Comparison of ENCODE assay signal across 1 cellular context in the genomic region with DNA sequence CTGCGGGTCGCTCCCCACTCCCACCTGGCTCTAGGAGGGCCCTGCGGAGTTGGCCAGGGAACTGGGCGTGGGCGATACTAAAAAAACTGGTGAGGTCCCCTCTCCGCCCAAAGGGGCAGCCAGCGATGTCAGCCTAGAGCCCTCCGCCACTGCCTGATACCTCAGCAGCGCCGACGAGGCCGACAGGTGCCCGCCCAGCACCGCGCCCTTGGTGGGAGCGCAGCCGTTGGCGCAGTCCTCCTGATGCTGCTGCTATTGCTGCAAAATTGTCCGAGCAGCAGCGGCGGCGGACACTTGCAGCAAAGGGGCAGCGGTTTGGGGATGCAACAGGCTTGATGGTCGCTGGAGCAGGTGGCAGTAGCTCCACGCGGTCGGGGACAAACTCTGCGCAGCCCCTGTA. TPM values are rescaled to one million over a fixed set of nuclear protein-coding genes. Genes with fewer than 3 reads are reported as not detected.
"Had no signal": no experiment of that assay in that cellular context is flagged by ENCODE, and none has a peak within 500 bp of the region (broad histone marks: within the 10 kb centered on the region; RNA-seq: fewer than 3 reads in every experiment).

No MANE protein-coding gene starts in this region.

RNA-seq across cellular contexts. Expression of a gene that starts 2.0 kb away (rescaled TPM):
- total RNA-seq: G401 had no signal
